ENCODE assay signal across 10 cellular contexts in genomic region chr20:36506253-36506652, GRCh38. TPM values are rescaled to one million over a fixed set of nuclear protein-coding genes. Genes with fewer than 3 reads are reported as not detected.
DNase-seq lines count a peak whose midpoint lies in the region; ATAC-seq and TF ChIP-seq lines count a peak whose summit lies in the region.
"Had no signal": no experiment of that assay in that cellular context is flagged by ENCODE, and none has a peak within 500 bp of the region (broad histone marks: within the 10 kb centered on the region; RNA-seq: fewer than 3 reads in every experiment).

No MANE protein-coding gene starts in this region.

- no peak overlapping the region for H3K27ac Mint-ChIP-seq in WTC11
- no peak overlapping the region for H3K27ac Mint-ChIP-seq in nephron

- CTCF ChIA-PET in WTC11 (lab: Charles Lee): interaction anchor here (0.6 to 1.8 kb wide), 18 partner anchors 8 to 350 kb away, joined by 3 to 9 read pairs (median 3); partner anchors contain the start of genes RAB5IF and TGIF2

- DNase-seq in NOMO-1 treated with DMSO at 0.1 percent for 48 hours (lab: John Stamatoyannopoulos, UW; ENCODE audit: unreplicated experiment) (peak; percentile 28), NOMO-1 treated with dmso at 0.1 percent for 144 hours (lab: John Stamatoyannopoulos, UW; ENCODE audit: unreplicated experiment) (no peak), KBM-7 (peak; percentile 40), WTC11 (ENCODE audit: low spot score) (no peak), T1000 (lab: John Stamatoyannopoulos, UW) (no peak), ureter (ENCODE audit: low spot score) (no peak)
- DNase-seq: activated CD4-positive, CD25-positive, alpha-beta regulatory T cell treated with anti-CD3 and anti-CD28 coated beads, Interleukin-2, amount 50 U/mL, for 72 hours; mesenchymal stem cell had no signal

- H3K36me3 Mint-ChIP-seq in WTC11: peaks cover 28% of the 10 kb centered on the region
- peaks cover 54% of the 10 kb centered on the region for H3K36me3 Mint-ChIP-seq in nephron (ENCODE audit: low read depth)

- H3K4me1 Mint-ChIP-seq in WTC11 (no peaks in the 10 kb centered on the region), nephron (no peaks in the 10 kb centered on the region)

- H3K9me3 Mint-ChIP-seq in WTC11: no peaks in the 10 kb centered on the region
- H3K9me3 Mint-ChIP-seq in nephron: no peaks in the 10 kb centered on the region

- no peaks in the 10 kb centered on the region for H3K27me3 Mint-ChIP-seq in WTC11 (ENCODE audit: low read depth)
- no peaks in the 10 kb centered on the region for H3K27me3 Mint-ChIP-seq in nephron (ENCODE audit: low read depth)

- TF ChIP-seq CTCF in WTC11 (IDR thresholded peaks at IDR 0.05) (no peak), nephron (IDR thresholded peaks at IDR 0.05; ENCODE audit: unreplicated experiment in 3 of 3) (peak in 2 of 3 experiments; percentile 12 to 29)

- POLR2A ChIA-PET in WTC11 (lab: Charles Lee): no interaction called here

- ATAC-seq in WTC11: peak; percentile 73
- no peak for ATAC-seq in GM18870 (IDR thresholded peaks at IDR 0.05; ENCODE audit: unreplicated experiment)

- in situ Hi-C loops in KBM-7 (cut with MboI; ENCODE audit: low pct_unique_long_range_greater_than_20kb, low sequenced_read_pairs): no loop called here

- H3K4me3 Mint-ChIP-seq in WTC11 (no peak overlapping the region), nephron (no peak overlapping the region)

TF ChIP-seq in WTC11, 78 proteins besides CTCF, POLR2A, EP300 and RAD21 (continues in another document):
- TF ChIP-seq TEAD1 (CRISPR knock-in tag; IDR thresholded peaks at IDR 0.05) (no peak), ZMAT4 (CRISPR knock-in tag; IDR thresholded peaks at IDR 0.05) (no peak), AFF4 (CRISPR knock-in tag; IDR thresholded peaks at IDR 0.05; ENCODE audit: borderline replicate concordance) (no peak), NFYB (CRISPR knock-in tag; conservative IDR thresholded peaks at IDR 0.05; ENCODE audit: low read depth) (no peak), HMGA2 (CRISPR knock-in tag; IDR thresholded peaks at IDR 0.05) (no peak), ETV6 (CRISPR knock-in tag; IDR thresholded peaks at IDR 0.05) (no peak), ZNF671 (CRISPR knock-in tag; IDR thresholded peaks at IDR 0.05) (no peak), GRHL2 (CRISPR knock-in tag; IDR thresholded peaks at IDR 0.05; ENCODE audit: insufficient replicate concordance, severe bottlenecking) (no peak), IRF2 (CRISPR knock-in tag; IDR thresholded peaks at IDR 0.05; ENCODE audit: borderline replicate concordance, low read depth) (no peak), ZNF138 (CRISPR knock-in tag; conservative IDR thresholded peaks at IDR 0.05) (no peak)
- TF ChIP-seq, protein P1, sequence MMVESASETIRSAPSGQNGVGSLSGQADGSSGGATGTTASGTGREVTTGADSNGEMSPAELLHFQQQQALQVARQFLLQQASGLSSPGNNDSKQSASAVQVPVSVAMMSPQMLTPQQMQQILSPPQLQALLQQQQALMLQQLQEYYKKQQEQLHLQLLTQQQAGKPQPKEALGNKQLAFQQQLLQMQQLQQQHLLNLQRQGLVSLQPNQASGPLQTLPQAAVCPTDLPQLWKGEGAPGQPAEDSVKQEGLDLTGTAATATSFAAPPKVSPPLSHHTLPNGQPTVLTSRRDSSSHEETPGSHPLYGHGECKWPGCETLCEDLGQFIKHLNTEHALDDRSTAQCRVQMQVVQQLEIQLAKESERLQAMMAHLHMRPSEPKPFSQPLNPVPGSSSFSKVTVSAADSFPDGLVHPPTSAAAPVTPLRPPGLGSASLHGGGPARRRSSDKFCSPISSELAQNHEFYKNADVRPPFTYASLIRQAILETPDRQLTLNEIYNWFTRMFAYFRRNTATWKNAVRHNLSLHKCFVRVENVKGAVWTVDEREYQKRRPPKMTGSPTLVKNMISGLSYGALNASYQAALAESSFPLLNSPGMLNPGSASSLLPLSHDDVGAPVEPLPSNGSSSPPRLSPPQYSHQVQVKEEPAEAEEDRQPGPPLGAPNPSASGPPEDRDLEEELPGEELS (CRISPR knock-in tag; IDR thresholded peaks at IDR 0.05): no peak
- TF ChIP-seq, protein P2, sequence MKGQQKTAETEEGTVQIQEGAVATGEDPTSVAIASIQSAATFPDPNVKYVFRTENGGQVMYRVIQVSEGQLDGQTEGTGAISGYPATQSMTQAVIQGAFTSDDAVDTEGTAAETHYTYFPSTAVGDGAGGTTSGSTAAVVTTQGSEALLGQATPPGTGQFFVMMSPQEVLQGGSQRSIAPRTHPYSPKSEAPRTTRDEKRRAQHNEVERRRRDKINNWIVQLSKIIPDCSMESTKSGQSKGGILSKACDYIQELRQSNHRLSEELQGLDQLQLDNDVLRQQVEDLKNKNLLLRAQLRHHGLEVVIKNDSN (CRISPR knock-in tag; IDR thresholded peaks at IDR 0.05): no peak
- TF ChIP-seq, protein P3, sequence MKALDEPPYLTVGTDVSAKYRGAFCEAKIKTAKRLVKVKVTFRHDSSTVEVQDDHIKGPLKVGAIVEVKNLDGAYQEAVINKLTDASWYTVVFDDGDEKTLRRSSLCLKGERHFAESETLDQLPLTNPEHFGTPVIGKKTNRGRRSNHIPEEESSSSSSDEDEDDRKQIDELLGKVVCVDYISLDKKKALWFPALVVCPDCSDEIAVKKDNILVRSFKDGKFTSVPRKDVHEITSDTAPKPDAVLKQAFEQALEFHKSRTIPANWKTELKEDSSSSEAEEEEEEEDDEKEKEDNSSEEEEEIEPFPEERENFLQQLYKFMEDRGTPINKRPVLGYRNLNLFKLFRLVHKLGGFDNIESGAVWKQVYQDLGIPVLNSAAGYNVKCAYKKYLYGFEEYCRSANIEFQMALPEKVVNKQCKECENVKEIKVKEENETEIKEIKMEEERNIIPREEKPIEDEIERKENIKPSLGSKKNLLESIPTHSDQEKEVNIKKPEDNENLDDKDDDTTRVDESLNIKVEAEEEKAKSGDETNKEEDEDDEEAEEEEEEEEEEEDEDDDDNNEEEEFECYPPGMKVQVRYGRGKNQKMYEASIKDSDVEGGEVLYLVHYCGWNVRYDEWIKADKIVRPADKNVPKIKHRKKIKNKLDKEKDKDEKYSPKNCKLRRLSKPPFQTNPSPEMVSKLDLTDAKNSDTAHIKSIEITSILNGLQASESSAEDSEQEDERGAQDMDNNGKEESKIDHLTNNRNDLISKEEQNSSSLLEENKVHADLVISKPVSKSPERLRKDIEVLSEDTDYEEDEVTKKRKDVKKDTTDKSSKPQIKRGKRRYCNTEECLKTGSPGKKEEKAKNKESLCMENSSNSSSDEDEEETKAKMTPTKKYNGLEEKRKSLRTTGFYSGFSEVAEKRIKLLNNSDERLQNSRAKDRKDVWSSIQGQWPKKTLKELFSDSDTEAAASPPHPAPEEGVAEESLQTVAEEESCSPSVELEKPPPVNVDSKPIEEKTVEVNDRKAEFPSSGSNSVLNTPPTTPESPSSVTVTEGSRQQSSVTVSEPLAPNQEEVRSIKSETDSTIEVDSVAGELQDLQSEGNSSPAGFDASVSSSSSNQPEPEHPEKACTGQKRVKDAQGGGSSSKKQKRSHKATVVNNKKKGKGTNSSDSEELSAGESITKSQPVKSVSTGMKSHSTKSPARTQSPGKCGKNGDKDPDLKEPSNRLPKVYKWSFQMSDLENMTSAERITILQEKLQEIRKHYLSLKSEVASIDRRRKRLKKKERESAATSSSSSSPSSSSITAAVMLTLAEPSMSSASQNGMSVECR (CRISPR knock-in tag; IDR thresholded peaks at IDR 0.05; ENCODE audit: borderline replicate concordance): no peak

RNA-seq across cellular contexts. Expression of gene MYL9, which starts 35.1 kb away (rescaled TPM):
- total RNA-seq in WTC11 (2021): 52.5 to 57.7 TPM (median 54.7 TPM) in 3 replicates
- 1,028 TPM for total RNA-seq in ureter

Comparison
In these comparisons a context has a peak if more than half of its experiments do, and no peak if none do; other contexts are left out.
1. DNase-seq: peak in NOMO-1 treated with DMSO at 0.1 percent for 48 hours (single experiment) and KBM-7 (single experiment); none in NOMO-1 treated with dmso at 0.1 percent for 144 hours (single experiment), WTC11 (single experiment), T1000 (single experiment) and ureter (single experiment).
2. RNA of gene MYL9, which starts 35.1 kb away (total RNA-seq): 1,028 TPM in ureter (single experiment); 52.5 to 57.7 TPM in WTC11; every median in the first group is over 10 times any median in the second.